8 cellular contexts compared by ENCODE assay signal in the genomic region with DNA sequence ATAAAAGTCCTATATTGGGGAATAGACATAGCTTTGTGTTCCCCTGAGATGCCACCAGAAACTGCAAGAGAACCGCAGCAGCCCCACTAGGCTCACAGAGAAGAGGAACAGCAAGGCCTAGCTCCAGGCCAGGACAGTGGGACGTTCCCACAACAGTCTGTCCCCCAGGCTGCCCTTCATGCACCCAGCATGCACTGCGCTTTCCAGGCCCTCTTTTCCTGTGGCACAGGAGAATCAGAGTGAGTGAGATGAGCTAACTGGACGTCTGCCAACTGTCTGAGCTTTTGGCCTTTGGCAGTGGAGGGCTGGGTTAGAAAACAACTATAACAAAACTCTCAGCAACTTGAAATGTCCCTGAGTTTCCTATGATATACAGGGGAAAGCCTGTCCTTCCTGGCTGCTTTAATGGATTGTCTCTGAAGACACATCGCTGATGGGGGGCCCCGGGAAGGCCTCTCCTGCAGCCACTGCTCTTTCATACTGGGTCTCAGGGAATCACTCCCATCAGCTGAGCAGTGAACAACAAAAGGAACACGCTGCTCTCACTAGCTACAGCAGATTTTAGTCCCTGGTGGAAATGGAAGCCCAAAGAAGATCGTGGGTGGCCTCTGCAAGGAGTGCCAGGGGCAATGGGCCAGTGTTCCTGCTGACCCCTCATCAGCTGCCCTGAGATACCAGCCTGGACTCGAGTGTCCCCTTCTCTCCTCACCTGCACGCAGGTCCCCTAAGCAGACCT. TPM values are rescaled to one million over a fixed set of nuclear protein-coding genes. Genes with fewer than 3 reads are reported as not detected.
DNase-seq lines count a peak whose midpoint lies in the region; ATAC-seq, FAIRE-seq and TF ChIP-seq lines count a peak whose summit lies in the region.

No MANE protein-coding gene starts in this region.

- H2BK20ac ChIP-seq in H1 (ENCODE audit: low read length) = no peak overlapping the region

- no peak overlapping the region for H3K23ac ChIP-seq in H1 (ENCODE audit: insufficient read length)

- H4K8ac ChIP-seq in H1 (ENCODE audit: extremely low read depth, insufficient read depth, low read length) = no peak overlapping the region

- no peak overlapping the region for H3K4me3 ChIP-seq in CD4-positive, alpha-beta memory T cell (ENCODE audit: low read length in 2 of 2)
- H3K4me3 ChIP-seq in H1 (ENCODE audit: extremely low read depth in 1 of 4, insufficient read depth in 2 of 4, low read depth in 3 of 4, low read length in 4 of 4) (no peak overlapping the region), mucosa of descending colon (no peak overlapping the region), Karpas-422 (ENCODE audit: low read length) (no peak overlapping the region)

- TF ChIP-seq RAD21 in H1 (IDR thresholded peaks at IDR 0.05 in 1 of 2, conservative IDR thresholded peaks at IDR 0.05 in 1 of 2; ENCODE audit: low read depth in 2 of 2, low read length in 2 of 2) = no peak

- intact Hi-C loops in CD4-positive, alpha-beta memory T cell (cut with micrococcal nuclease) = no loop called here
- intact Hi-C loops in mucosa of descending colon (cut with DNase I, micrococcal nuclease) = no loop called here

- H4K5ac ChIP-seq in H1 (ENCODE audit: insufficient read length, low read depth, low read length) = no peak overlapping the region

- H3K56ac ChIP-seq in H1 (replicated peaks; ENCODE audit: insufficient read length, low read depth, low read length) = no peak overlapping the region

- peaks cover 24 to 35% (median 27%) of the 10 kb centered on the region in 4 donors for H3K4me1 Mint-ChIP-seq in CD4-positive, alpha-beta memory T cell
- H3K4me1 Mint-ChIP-seq in mesothelial cell of epicardium = peaks cover 13% of the 10 kb centered on the region

- H2AK5ac ChIP-seq in H1 (ENCODE audit: low read depth, low read length) = no peak overlapping the region

- DNase-seq in CD4-positive, alpha-beta memory T cell = no peak
- peak; percentile 48 for DNase-seq in NCI-H345 treated with DMSO at 0.1 percent for 48 hours (lab: John Stamatoyannopoulos, UW; ENCODE audit: unreplicated experiment)
- no peak for DNase-seq in H1 (ENCODE audit: low read depth in 1 of 2, low spot score in 2 of 2)
- no peak for DNase-seq in mesothelial cell of epicardium (ENCODE audit: low spot score in 2 of 2, unreplicated experiment in 2 of 2)
- DNase-seq in stimulated activated naive CD4-positive, alpha-beta T cell treated with Interleukin-2 at 50 U/mL for 16 hours (lab: John Stamatoyannopoulos, UW) = no peak
- no peak for DNase-seq in mucosa of descending colon
- DNase-seq in Karpas-422 = no peak

- H3K27ac ChIP-seq in CD4-positive, alpha-beta memory T cell (ENCODE audit: low read depth, low read length) = no peak overlapping the region
- no peak overlapping the region for H3K27ac ChIP-seq in H1 (ENCODE audit: low read depth, low read length)
- no peak overlapping the region for H3K27ac ChIP-seq in Karpas-422 (ENCODE audit: low read length)

- H2BK120ac ChIP-seq in H1 (replicated peaks; ENCODE audit: low read depth, low read length) = no peak overlapping the region

- no peak overlapping the region for H3K4me2 ChIP-seq in H1 (ENCODE audit: insufficient read depth in 1 of 2, low read depth in 2 of 2, low read length in 2 of 2)
- H3K4me2 ChIP-seq in Karpas-422 (ENCODE audit: low read depth, low read length, poor library complexity, severe bottlenecking) = no peak overlapping the region

- H3K14ac ChIP-seq in H1 (ENCODE audit: insufficient read length) = no peak overlapping the region

- ATAC-seq in GM19463 (IDR thresholded peaks at IDR 0.05; ENCODE audit: unreplicated experiment) = no peak
- no peak for ATAC-seq in mucosa of descending colon

- POLR2A ChIA-PET in CD4-positive, alpha-beta memory T cell (lab: Charles Lee; ENCODE audit: partially characterized antibody) = interaction anchor here (2.1 kb wide), 1 partner anchor 9 kb away, joined by 6 read pairs; no protein-coding TSS in a partner anchor
- POLR2A ChIA-PET in H1 (lab: Charles Lee; ENCODE audit: partially characterized antibody) = interaction anchor here (0.9 to 3.0 kb wide), 3 partner anchors 9 to 10 kb away, joined by 3 to 12 read pairs (median 5); no protein-coding TSS in a partner anchor

- H3K36me3 Mint-ChIP-seq in CD4-positive, alpha-beta memory T cell = peaks cover 0 to 9% of the 10 kb centered on the region in 2 donors
- peaks cover 3% of the 10 kb centered on the region for H3K36me3 Mint-ChIP-seq in mesothelial cell of epicardium

- H3K27me3 ChIP-seq in CD4-positive, alpha-beta memory T cell (ENCODE audit: insufficient read depth, low read length) = no peaks in the 10 kb centered on the region
- no peaks in the 10 kb centered on the region for H3K27me3 ChIP-seq in H1 (replicated peaks in 1 of 4; ENCODE audit: control insufficient read depth in 3 of 4, extremely low read depth in 1 of 4, insufficient read depth in 3 of 4, low read length in 3 of 4)
- no peaks in the 10 kb centered on the region for H3K27me3 ChIP-seq in Karpas-422 (ENCODE audit: low read length)

- FAIRE-seq in H1 (lab: Jason Lieb, UNC) = no peak

- H3K79me2 ChIP-seq in H1 (ENCODE audit: control insufficient read depth in 1 of 2, insufficient read depth in 2 of 2, low read length in 2 of 2) (peaks cover 0 to 16% of the 10 kb centered on the region in 2 experiments; a peak in 2 of 4 replicates), Karpas-422 (ENCODE audit: low read length) (no peaks in the 10 kb centered on the region)

- no peaks in the 10 kb centered on the region for H3K9me2 ChIP-seq in Karpas-422 (replicated peaks; ENCODE audit: insufficient read depth, low read length)

- peak overlapping the region; percentile 52; the same call in 1 of the 2 replicates for H2BK5ac ChIP-seq in H1 (ENCODE audit: low read depth, low read length)

- H3K27me3 Mint-ChIP-seq in CD4-positive, alpha-beta memory T cell = no peaks in the 10 kb centered on the region
- H3K27me3 Mint-ChIP-seq in mesothelial cell of epicardium (ENCODE audit: low read depth) = no peaks in the 10 kb centered on the region

- H4K91ac ChIP-seq in H1 (replicated peaks; ENCODE audit: insufficient read length, low read length) = no peak overlapping the region

- H3K9me3 ChIP-seq in CD4-positive, alpha-beta memory T cell (ENCODE audit: control insufficient read depth in 1 of 2, low read length in 2 of 2) = no peaks in the 10 kb centered on the region
- H3K9me3 ChIP-seq in H1 (ENCODE audit: insufficient read depth in 2 of 2, low read depth in 1 of 2, low read length in 1 of 2) (no peaks in the 10 kb centered on the region), mucosa of descending colon (no peaks in the 10 kb centered on the region), Karpas-422 (ENCODE audit: low read length) (no peaks in the 10 kb centered on the region)

- H3K4me1 ChIP-seq in CD4-positive, alpha-beta memory T cell (ENCODE audit: insufficient read depth, low read length) = peaks cover 24% of the 10 kb centered on the region
- H3K4me1 ChIP-seq in H1 (replicated peaks in 1 of 4; ENCODE audit: control insufficient read depth in 3 of 4, insufficient read depth in 4 of 4, low read length in 3 of 4) = peaks cover 0 to 4% (median 1%) of the 10 kb centered on the region in 4 experiments; a peak in 3 of 7 replicates
- no peaks in the 10 kb centered on the region for H3K4me1 ChIP-seq in mucosa of descending colon (ENCODE audit: low read depth)
- H3K4me1 ChIP-seq in Karpas-422 (ENCODE audit: low read length) = no peaks in the 10 kb centered on the region

- H3K9ac ChIP-seq in H1 (replicated peaks in 1 of 4; ENCODE audit: extremely low read depth in 1 of 4, low read depth in 3 of 4, low read length in 3 of 4) (no peak overlapping the region), Karpas-422 (ENCODE audit: low read length) (no peak overlapping the region)

- H3K23me2 ChIP-seq in H1 (ENCODE audit: low read depth, low read length) = no peaks in the 10 kb centered on the region; the same call in 1 of the 2 replicates

- no peak overlapping the region for H2BK15ac ChIP-seq in H1 (ENCODE audit: low read length)

- H3K4ac ChIP-seq in H1 (replicated peaks; ENCODE audit: insufficient read length, low read depth, low read length) = no peak overlapping the region

- TF ChIP-seq POLR2A in H1 (IDR thresholded peaks at IDR 0.05; ENCODE audit: control extremely low read depth in 1 of 2, low read depth in 2 of 2, low read length in 2 of 2) = no peak

- no peak overlapping the region for H3K18ac ChIP-seq in H1 (ENCODE audit: extremely low read depth, low read length)

- H3K9me3 Mint-ChIP-seq in CD4-positive, alpha-beta memory T cell = no peaks in the 10 kb centered on the region
- no peaks in the 10 kb centered on the region for H3K9me3 Mint-ChIP-seq in mesothelial cell of epicardium

- H4K20me1 ChIP-seq in H1 (replicated peaks in 1 of 2; ENCODE audit: control insufficient read depth in 1 of 2, insufficient read depth in 2 of 2, low read length in 2 of 2) (peaks cover 20 to 22% of the 10 kb centered on the region in 2 experiments), Karpas-422 (ENCODE audit: insufficient read depth, low read depth, low read length) (peaks cover 4% of the 10 kb centered on the region; the same call in 1 of the 2 replicates)

- peak overlapping the region in 6 of 7 donors; percentile 29 to 85 (median 62) for H3K27ac Mint-ChIP-seq in CD4-positive, alpha-beta memory T cell
- H3K27ac Mint-ChIP-seq in mesothelial cell of epicardium = peak overlapping the region; percentile 58

- no peak overlapping the region for H2BK12ac ChIP-seq in H1 (ENCODE audit: low read depth, low read length)

- no peaks in the 10 kb centered on the region for H3K36me3 ChIP-seq in CD4-positive, alpha-beta memory T cell (ENCODE audit: insufficient read depth, low read length)
- H3K36me3 ChIP-seq in H1 (ENCODE audit: control insufficient read depth in 2 of 4, insufficient read depth in 4 of 4, low read length in 3 of 4) (peaks cover 57 to 99% (median 87%) of the 10 kb centered on the region in 4 experiments), mucosa of descending colon (ENCODE audit: low read depth) (no peaks in the 10 kb centered on the region), Karpas-422 (ENCODE audit: insufficient read depth, low read length) (no peaks in the 10 kb centered on the region)

- no peaks in the 10 kb centered on the region; the same call in 1 of the 2 replicates for H3K79me1 ChIP-seq in H1 (ENCODE audit: low read depth, low read length)

- TF ChIP-seq CTCF in H1 (IDR thresholded peaks at IDR 0.05; ENCODE audit: control extremely low read depth in 1 of 3, insufficient read depth in 1 of 3, low read depth in 1 of 3, low read length in 3 of 3) (no peak), mesothelial cell of epicardium (IDR thresholded peaks at IDR 0.05; ENCODE audit: unreplicated experiment) (no peak), mucosa of descending colon (IDR thresholded peaks at IDR 0.05) (no peak)

- H2AFZ ChIP-seq in H1 (ENCODE audit: low read length) (no peak overlapping the region), Karpas-422 (ENCODE audit: low read length) (no peak overlapping the region)

- H3K4me3 Mint-ChIP-seq in CD4-positive, alpha-beta memory T cell = peak overlapping the region in 2 of 8 donors; percentile 28 to 47
- H3K4me3 Mint-ChIP-seq in mesothelial cell of epicardium = no peak overlapping the region

- CTCF ChIA-PET in CD4-positive, alpha-beta memory T cell (lab: Charles Lee; ENCODE audit: partially characterized antibody) = interaction anchor here (1.0 to 8.7 kb wide), 3 partner anchors 11 to 521 kb away, joined by 3 to 79 read pairs (median 4); no protein-coding TSS in a partner anchor
- CTCF ChIA-PET in H1 (lab: Charles Lee; ENCODE audit: partially characterized antibody) = interaction anchor here (1.1 to 7.6 kb wide), 6 partner anchors 9 to 152 kb away, joined by 3 to 73 read pairs (median 12); no protein-coding TSS in a partner anchor

- TF ChIP-seq EP300 in H1 (IDR thresholded peaks at IDR 0.05; ENCODE audit: borderline replicate concordance in 1 of 2, low read depth in 2 of 2, low read length in 2 of 2) = no peak

- 89% methylated on average over 10 of the region's 10 CpGs; no CpG with 5 or more reads in 1 of the 2 experiments for WGBS in H1 (ENCODE audit: extremely low coverage in 1 of 2, insufficient coverage in 1 of 2, insufficient read length in 1 of 2, insufficient replicate concordance in 2 of 2, low coverage in 1 of 2, low lambda C conversion rate in 2 of 2, missing lambda C conversion rate in 1 of 2), 2 experiments

RNA-seq across cellular contexts. Expression of a gene that starts 53.5 kb away (rescaled TPM):
- 1 to 10 TPM; 1.1 to 1.3 TPM for total RNA-seq in CD4-positive, alpha-beta memory T cell
- 1 to 10 TPM in 1 of 2 donors, under 1 TPM in 1; 0.47 to 1.2 TPM for polyA plus RNA-seq in CD4-positive, alpha-beta memory T cell
- 925 and 945 TPM in 2 replicates for total RNA-seq in H1 (2021; fragmentation: NEBNext Ultra II Directional; extraction: Animal tissue kit (Norgen Biotek cat#: 25700))
- polyA plus RNA-seq in H1 (2011; rRNA removed) = 638 and 872 TPM in 2 replicates
- 613 TPM for polyA plus RNA-seq in H1 (2011; cell fraction: cytosol; rRNA removed)
- polyA plus RNA-seq in H1 (2011; cell fraction: nucleus; rRNA removed) = 1,168 TPM
- polyA plus RNA-seq in H1 (2012, experiment 1 of 2) = 630 to 776 TPM (median 695 TPM) in 4 replicates
- polyA plus RNA-seq in H1 (2012, experiment 2 of 2) = 245 TPM
- 1,216 TPM for polyA plus RNA-seq in H1 (2013, experiment 1 of 2)
- polyA plus RNA-seq in H1 (2013, experiment 2 of 2) = 1,270 TPM
- 937 and 993 TPM in 2 replicates for polyA minus RNA-seq in H1 (2011; rRNA and poly(A)+ RNA removed)
- 707 TPM for polyA minus RNA-seq in H1 (2011; cell fraction: cytosol; rRNA and poly(A)+ RNA removed)
- 436 TPM for polyA minus RNA-seq in H1 (2011; cell fraction: nucleus; rRNA and poly(A)+ RNA removed)
- total RNA-seq in mesothelial cell of epicardium = 213 to 245 TPM (median 216 TPM) in 3 replicates
- 10 to 100 TPM; 11.8 to 25.6 (median 12.8) TPM for total RNA-seq in mucosa of descending colon
- total RNA-seq in Karpas-422 (2014; rRNA removed; shearing (Covaris generic); ENCODE audit: low replicate concordance) = 1.5 and 3.4 TPM in 2 replicates
